In genomic region chr2:142165790-142166189, GRCh38 we compare ENCODE assay signal across 9 cellular contexts. TPM values are rescaled to one million over a fixed set of nuclear protein-coding genes. Genes with fewer than 3 reads are reported as not detected.
DNase-seq lines count a peak whose midpoint lies in the region; ATAC-seq, FAIRE-seq and TF ChIP-seq lines count a peak whose summit lies in the region.
"Had no signal": no experiment of that assay in that cellular context is flagged by ENCODE, and none has a peak within 500 bp of the region (broad histone marks: within the 10 kb centered on the region; RNA-seq: fewer than 3 reads in every experiment).

No MANE protein-coding gene starts in this region.

- no peaks in the 10 kb centered on the region for H3K27me3 ChIP-seq in psoas muscle (ENCODE audit: insufficient read depth in 3 of 3, low read length in 2 of 3)
- no peaks in the 10 kb centered on the region for H3K27me3 ChIP-seq in tibial artery

- no peak for TF ChIP-seq POLR2A in GM12892 (IDR thresholded peaks at IDR 0.05; ENCODE audit: low read depth, low read length)

- H3K36me3 ChIP-seq in psoas muscle (ENCODE audit: insufficient read depth in 1 of 2, low read depth in 1 of 2) (no peaks in the 10 kb centered on the region), tibial artery (no peaks in the 10 kb centered on the region)

- DNase-seq in COR-L47 (lab: John Stamatoyannopoulos, UW), result peak; percentile 43
- peak; percentile 65 for DNase-seq in OCI-M1 (lab: John Stamatoyannopoulos, UW)
- peak; percentile 75 for DNase-seq in fibroblast of pulmonary artery (ENCODE audit: low read depth)
- DNase-seq in psoas muscle, result no peak
- DNase-seq in tibial artery, result no peak
- no peak for DNase-seq in GM12892 (ENCODE audit: insufficient read length)

- WGBS in psoas muscle, 3 donors, result 29 to 41% (median 37%) methylated on average over 3 of the region's 3 CpGs

- H3K4me1 ChIP-seq in psoas muscle, result no peaks in the 10 kb centered on the region
- no peaks in the 10 kb centered on the region for H3K4me1 ChIP-seq in tibial artery

- intact Hi-C loops in psoas muscle (cut with DNase I) (no loop called here), tibial artery (cut with DNase I; ENCODE audit: low total_unique reads) (no loop called here)

- no peak overlapping the region for H3K4me3 ChIP-seq in fibroblast of pulmonary artery (replicated peaks; ENCODE audit: low read depth, low read length)
- no peak overlapping the region for H3K4me3 ChIP-seq in psoas muscle
- H3K4me3 ChIP-seq in tibial artery, result no peak overlapping the region

- no peaks in the 10 kb centered on the region for H3K9me3 ChIP-seq in psoas muscle
- no peaks in the 10 kb centered on the region for H3K9me3 ChIP-seq in tibial artery

- FAIRE-seq in GM12892 (lab: Jason Lieb, UNC), result no peak

- TF ChIP-seq CTCF in fibroblast of pulmonary artery (IDR thresholded peaks at IDR 0.05; ENCODE audit: low read length, missing control alignments) (peak; percentile 73), psoas muscle (IDR thresholded peaks at IDR 0.05) (no peak), tibial artery (IDR thresholded peaks at IDR 0.05) (no peak)

- H3K27ac ChIP-seq in psoas muscle, result no peak overlapping the region
- H3K27ac ChIP-seq in tibial artery, result no peak overlapping the region

- peak; percentile 75 for ATAC-seq in GM19455 (IDR thresholded peaks at IDR 0.05; ENCODE audit: unreplicated experiment)
- ATAC-seq in HG03280 (IDR thresholded peaks at IDR 0.05; ENCODE audit: unreplicated experiment), result peak; percentile 85
- no peak for ATAC-seq in psoas muscle

RNA-seq across cellular contexts. Expression of gene LRP1B, which starts 35.0 kb away (rescaled TPM):
- total RNA-seq in psoas muscle, result 1 to 10 TPM in 2 of 4 donors, under 1 TPM in 2; 0.78 to 3.3 (median 1.2) TPM
- polyA plus RNA-seq in psoas muscle, result 1 to 10 TPM in 1 of 3 donors, under 1 TPM in 2; 0.33 to 1.3 (median 0.57) TPM
- not detected for polyA plus RNA-seq in GM12892 (2012; ENCODE audit: missing spikeins)
- polyA plus RNA-seq: IgD-negative memory B cell had no signal

Comparison
In these comparisons a context has a peak if more than half of its experiments do, and no peak if none do; other contexts are left out.
1. DNase-seq: peak in COR-L47 (single experiment), OCI-M1 (single experiment) and fibroblast of pulmonary artery (single experiment); none in psoas muscle (0 of 2), tibial artery (0 of 2) and GM12892 (single experiment).
2. ATAC-seq: peak in GM19455 (single experiment) and HG03280 (single experiment); none in psoas muscle (0 of 4).